16 cellular contexts compared by ENCODE assay signal in the genomic region with DNA sequence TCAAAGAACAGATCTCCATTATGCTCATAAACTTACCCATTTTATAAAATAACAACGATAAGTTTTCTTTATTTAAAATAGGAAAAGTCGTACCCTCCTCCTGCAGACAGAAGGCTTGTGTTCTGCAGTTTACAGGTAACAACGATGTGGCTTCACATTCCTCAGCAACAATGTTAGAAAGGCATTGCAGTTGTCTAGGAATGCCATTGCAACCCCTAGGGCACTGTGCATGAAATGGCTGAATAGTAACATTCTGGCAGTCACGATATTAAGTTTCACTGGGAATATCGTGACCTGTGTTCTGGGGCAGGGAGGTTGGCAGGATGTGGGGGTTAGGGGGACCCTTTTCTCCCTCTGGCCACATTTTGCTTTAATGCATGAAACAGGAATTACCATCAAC.
DNase-seq lines count a peak whose midpoint lies in the region; ATAC-seq and TF ChIP-seq lines count a peak whose summit lies in the region.
"Had no signal": no experiment of that assay in that cellular context is flagged by ENCODE, and none has a peak within 500 bp of the region (broad histone marks: within the 10 kb centered on the region; RNA-seq: fewer than 3 reads in every experiment).

No MANE protein-coding gene starts in this region.

- no peaks in the 10 kb centered on the region for H3K27me3 ChIP-seq in mesendoderm (ENCODE audit: insufficient read depth, low read length, poor library complexity)
- no peaks in the 10 kb centered on the region for H3K27me3 ChIP-seq in trophoblast cell (ENCODE audit: insufficient read depth, low read length)
- H3K27me3 ChIP-seq in stomach = no peaks in the 10 kb centered on the region
- H3K27me3 ChIP-seq: BLaER1 treated with 17β-estradiol and CSF1 and Interleukin-3, amounts not matched to agents 10 nM and 100 nM had no signal

- no peak for TF ChIP-seq CTCF in stomach (IDR thresholded peaks at IDR 0.05)

- H3K23ac ChIP-seq in mesendoderm (ENCODE audit: low read length) (no peak overlapping the region), trophoblast cell (ENCODE audit: low read length) (no peak overlapping the region)

- no peak overlapping the region for H3K9ac ChIP-seq in mesendoderm (ENCODE audit: low read length)
- H3K9ac ChIP-seq in trophoblast cell (ENCODE audit: low read length) = no peak overlapping the region
- H3K9ac ChIP-seq: BLaER1 treated with 17β-estradiol and CSF1 and Interleukin-3, amounts not matched to agents 10 nM and 100 nM had no signal

- H2BK120ac ChIP-seq in mesendoderm (ENCODE audit: low read depth, low read length) = no peak overlapping the region
- no peak overlapping the region for H2BK120ac ChIP-seq in trophoblast cell (ENCODE audit: insufficient read depth, low read length, poor library complexity)

- H3K4me3 ChIP-seq in mesendoderm (ENCODE audit: low read length) (no peak overlapping the region), trophoblast cell (ENCODE audit: low read depth, low read length) (no peak overlapping the region), stomach (no peak overlapping the region)
- H3K4me3 ChIP-seq: A549; BLaER1 treated with 17β-estradiol and CSF1 and Interleukin-3, amounts not matched to agents 10 nM and 100 nM had no signal

- no peak overlapping the region for H4K12ac ChIP-seq in trophoblast cell (ENCODE audit: low read depth, low read length)

- H3K18ac ChIP-seq in mesendoderm (ENCODE audit: low read length) = no peak overlapping the region
- no peak overlapping the region for H3K18ac ChIP-seq in trophoblast cell (ENCODE audit: low read length)

- no peak overlapping the region for H3K27ac ChIP-seq in mesendoderm (ENCODE audit: low read depth, low read length)
- no peak overlapping the region for H3K27ac ChIP-seq in trophoblast cell (ENCODE audit: low read depth, low read length)
- H3K27ac ChIP-seq in stomach = no peak overlapping the region
- H3K27ac ChIP-seq: 22Rv1; A549; BLaER1 treated with 17β-estradiol and CSF1 and Interleukin-3, amounts not matched to agents 10 nM and 100 nM; C4-2B had no signal

- H3K14ac ChIP-seq in trophoblast cell (ENCODE audit: low read length) = no peak overlapping the region

- H2AFZ ChIP-seq in trophoblast cell (ENCODE audit: insufficient read depth, low read length, poor library complexity) = no peak overlapping the region

- H2AK5ac ChIP-seq in mesendoderm (ENCODE audit: low read length) = no peak overlapping the region
- no peak overlapping the region for H2AK5ac ChIP-seq in trophoblast cell (ENCODE audit: low read length)

- H4K8ac ChIP-seq in mesendoderm (ENCODE audit: low read depth, low read length) (no peak overlapping the region), trophoblast cell (ENCODE audit: low read depth, low read length) (no peak overlapping the region)

- H3K4me1 ChIP-seq in mesendoderm (ENCODE audit: control insufficient read depth, low read depth, low read length) (no peaks in the 10 kb centered on the region), trophoblast cell (ENCODE audit: control insufficient read depth in 1 of 2, insufficient read depth in 2 of 2, low read length in 2 of 2) (peaks cover 1 to 2% of the 10 kb centered on the region in 2 experiments), stomach (peaks cover 4 to 26% (median 15%) of the 10 kb centered on the region in 4 donors)
- H3K4me1 ChIP-seq: BLaER1 treated with 17β-estradiol and CSF1 and Interleukin-3, amounts not matched to agents 10 nM and 100 nM; Caco-2 had no signal

- no peak overlapping the region for H2BK15ac ChIP-seq in mesendoderm (replicated peaks; ENCODE audit: low read depth)

- H4K5ac ChIP-seq in mesendoderm (ENCODE audit: low read length) = no peak overlapping the region

- 100% methylated on average over 1 of the region's 5 CpGs for WGBS in mesendoderm (ENCODE audit: extremely low coverage, insufficient coverage, low lambda C conversion rate)
- no CpG with 5 or more reads among the region's 5 CpGs for WGBS in trophoblast cell (ENCODE audit: extremely low coverage, insufficient coverage, insufficient read length)
- WGBS in stomach, 5 donors = 88 to 96% (median 95%) methylated on average over 5 of the region's 5 CpGs

- intact Hi-C loops in stomach (cut with DNase I; ENCODE audit: low total_unique reads) = no loop called here

- H4K91ac ChIP-seq in trophoblast cell (ENCODE audit: low read depth, low read length) = no peak overlapping the region

- no peak for TF ChIP-seq POLR2A in stomach (IDR thresholded peaks at IDR 0.05)

- H3K79me2 ChIP-seq in mesendoderm (ENCODE audit: control insufficient read depth, insufficient read depth, low read length) (no peaks in the 10 kb centered on the region), trophoblast cell (ENCODE audit: control insufficient read depth, insufficient read depth, low read length, poor library complexity) (no peaks in the 10 kb centered on the region)

- H3K4me2 ChIP-seq in mesendoderm (ENCODE audit: low read length) (no peak overlapping the region), trophoblast cell (ENCODE audit: low read length) (no peak overlapping the region)
- H3K4me2 ChIP-seq: A549; BLaER1 treated with 17β-estradiol and CSF1 and Interleukin-3, amounts not matched to agents 10 nM and 100 nM had no signal

- no peak for ATAC-seq in HG03097 (IDR thresholded peaks at IDR 0.05; ENCODE audit: low FRiP score, unreplicated experiment)
- ATAC-seq: A549; CD8-positive, alpha-beta T cell had no signal

- no peaks in the 10 kb centered on the region for H3K9me3 ChIP-seq in trophoblast cell (ENCODE audit: insufficient read depth, low read depth, low read length)
- no peaks in the 10 kb centered on the region for H3K9me3 ChIP-seq in stomach
- H3K9me3 ChIP-seq: A549; BLaER1 treated with 17β-estradiol and CSF1 and Interleukin-3, amounts not matched to agents 10 nM and 100 nM; Caco-2 had no signal

- no peak for TF ChIP-seq EP300 in stomach (IDR thresholded peaks at IDR 0.05)

- no peaks in the 10 kb centered on the region for H3K36me3 ChIP-seq in mesendoderm (ENCODE audit: control insufficient read depth, insufficient read depth, low read length)
- H3K36me3 ChIP-seq in trophoblast cell (ENCODE audit: control insufficient read depth in 1 of 2, insufficient read depth in 2 of 2, low read length in 2 of 2) = no peaks in the 10 kb centered on the region
- no peaks in the 10 kb centered on the region for H3K36me3 ChIP-seq in stomach
- H3K36me3 ChIP-seq: BLaER1 treated with 17β-estradiol and CSF1 and Interleukin-3, amounts not matched to agents 10 nM and 100 nM had no signal

- DNase-seq in islet precursor cell (peak; percentile 58), mesendoderm (peak; percentile 7), trophoblast cell (peak; percentile 34 to 60), stomach (no peak)
- DNase-seq: AML-193; Caco-2; Calu3; CD4-positive, alpha-beta T cell; CD8-positive, alpha-beta T cell; DMS79 treated with DMSO at 0.1 percent for 48 hours; GF-D8 had no signal

- no peak overlapping the region for H3K4ac ChIP-seq in mesendoderm (ENCODE audit: low read depth, low read length)
- no peak overlapping the region for H3K4ac ChIP-seq in trophoblast cell (ENCODE audit: low read depth, low read length)

- H3K56ac ChIP-seq in mesendoderm (ENCODE audit: low read length) = no peak overlapping the region

- H2BK12ac ChIP-seq in trophoblast cell (ENCODE audit: low read length) = no peak overlapping the region

- H2BK5ac ChIP-seq in mesendoderm (ENCODE audit: low read length) (no peak overlapping the region), trophoblast cell (ENCODE audit: low read depth, low read length, poor library complexity) (no peak overlapping the region)

- H3K79me1 ChIP-seq in mesendoderm (ENCODE audit: low read length) (no peaks in the 10 kb centered on the region), trophoblast cell (ENCODE audit: low read length) (no peaks in the 10 kb centered on the region)
